In the genomic region with DNA sequence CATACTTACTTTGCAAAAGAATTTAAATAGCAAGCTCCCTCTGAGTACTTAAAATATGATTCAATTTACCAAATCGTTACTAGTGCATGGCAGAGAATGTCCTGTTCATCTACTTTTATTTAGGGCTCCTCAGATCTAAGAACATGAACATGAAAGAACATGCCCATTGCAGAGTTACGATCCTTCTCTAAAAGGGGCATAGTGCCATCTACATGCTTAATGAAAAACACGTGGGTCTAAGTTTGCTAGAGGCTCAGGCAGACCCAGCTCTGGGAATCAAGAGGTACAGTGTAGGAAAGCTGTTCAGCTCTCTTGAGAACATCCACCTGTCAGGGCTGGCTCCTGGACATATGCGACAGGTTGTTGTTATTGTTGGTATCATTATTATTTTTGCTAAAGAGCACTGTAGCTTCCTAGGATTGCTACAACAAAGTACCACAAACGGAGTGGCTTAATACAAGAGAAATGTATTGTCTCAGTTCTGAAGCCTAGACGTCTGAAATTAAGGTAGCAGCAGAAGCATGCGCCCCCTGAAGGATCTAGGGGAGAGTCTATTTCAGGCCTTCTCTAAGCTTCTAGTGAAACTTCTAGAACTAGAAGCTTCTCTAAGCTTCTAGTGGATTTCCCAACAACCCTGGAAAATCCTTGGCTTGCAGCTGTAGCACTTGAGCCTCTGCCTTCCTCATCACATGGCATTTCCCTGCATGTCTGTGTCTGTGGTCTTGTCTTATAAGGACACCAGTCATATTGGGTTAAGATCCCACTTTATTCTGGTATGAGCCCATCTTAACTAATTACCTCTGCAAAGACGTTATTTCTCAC, we compare ENCODE assay signal across 9 cellular contexts.
DNase-seq lines count a peak whose midpoint lies in the region; ATAC-seq and TF ChIP-seq lines count a peak whose summit lies in the region.
"Had no signal": no experiment of that assay in that cellular context is flagged by ENCODE, and none has a peak within 500 bp of the region (broad histone marks: within the 10 kb centered on the region; RNA-seq: fewer than 3 reads in every experiment).

No MANE protein-coding gene starts in this region.

- H3K27ac Mint-ChIP-seq in WTC11: no peak overlapping the region

- H3K36me3 ChIP-seq in right lobe of liver: no peaks in the 10 kb centered on the region

- peaks cover 34% of the 10 kb centered on the region for H3K4me1 Mint-ChIP-seq in WTC11

- H3K27ac ChIP-seq in right lobe of liver: no peak overlapping the region

- in situ Hi-C loops in GM13976 (cut with MboI; ENCODE audit: low sequenced_read_pairs, unreplicated experiment): no loop called here

- no peak overlapping the region for H3K4me3 ChIP-seq in right lobe of liver

- CTCF ChIA-PET in WTC11 (lab: Charles Lee): interaction anchor here (0.6 to 1.6 kb wide), 3 partner anchors 21 to 127 kb away, joined by 4 to 5 read pairs (median 4); no protein-coding TSS in a partner anchor

- intact Hi-C loops in right lobe of liver (cut with DNase I): no loop called here

- POLR2A ChIA-PET in WTC11 (lab: Charles Lee): no interaction called here

- ATAC-seq in WTC11 (peak; percentile 33), right lobe of liver (peak; percentile 57 to 73 (median 70)), GM19452 (IDR thresholded peaks at IDR 0.05; ENCODE audit: unreplicated experiment) (no peak), GM19035 (IDR thresholded peaks at IDR 0.05; ENCODE audit: unreplicated experiment) (no peak)

- H3K4me1 ChIP-seq in right lobe of liver: peaks cover 0 to 22% (median 5%) of the 10 kb centered on the region in 4 donors

- WGBS in right lobe of liver (ENCODE audit: insufficient coverage, low coverage, low lambda C conversion rate, missing lambda C conversion rate): 57% methylated on average over 8 of the region's 8 CpGs

- DNase-seq in GDM1 (lab: John Stamatoyannopoulos, UW) (peak; percentile 28), LHCN-M2 (ENCODE audit: low read depth) (peak; percentile 76), WTC11 (ENCODE audit: low spot score) (no peak), right lobe of liver (no peak), GM13976 (ENCODE audit: low spot score) (no peak), putamen (ENCODE audit: low spot score) (no peak)
- DNase-seq: right cardiac atrium had no signal

- H3K27me3 ChIP-seq in right lobe of liver: no peaks in the 10 kb centered on the region

- TF ChIP-seq CTCF in WTC11 (IDR thresholded peaks at IDR 0.05) (no peak), right lobe of liver (IDR thresholded peaks at IDR 0.05) (peak in 1 of 4 donors; percentile 22), GM13976 (IDR thresholded peaks at IDR 0.05; ENCODE audit: borderline replicate concordance, control extremely low read depth, extremely low read depth, insufficient read depth, missing control alignments) (no peak)

- H3K4me3 Mint-ChIP-seq in WTC11: no peak overlapping the region

- no peaks in the 10 kb centered on the region for H3K36me3 Mint-ChIP-seq in WTC11

- peaks cover 15% of the 10 kb centered on the region; the same call in 1 of the 2 replicates for H3K27me3 Mint-ChIP-seq in WTC11 (ENCODE audit: low read depth)

- peaks cover 0 to 3% (median 0%) of the 10 kb centered on the region in 4 donors for H3K9me3 ChIP-seq in right lobe of liver

- no peaks in the 10 kb centered on the region for H3K9me3 Mint-ChIP-seq in WTC11

- TF ChIP-seq POLR2A in right lobe of liver (IDR thresholded peaks at IDR 0.05): no peak

TF ChIP-seq in WTC11, 78 proteins besides CTCF, POLR2A, EP300 and RAD21:
- TF ChIP-seq SMAD4 (CRISPR knock-in tag; IDR thresholded peaks at IDR 0.05): no peak
- TF ChIP-seq, protein P1, sequence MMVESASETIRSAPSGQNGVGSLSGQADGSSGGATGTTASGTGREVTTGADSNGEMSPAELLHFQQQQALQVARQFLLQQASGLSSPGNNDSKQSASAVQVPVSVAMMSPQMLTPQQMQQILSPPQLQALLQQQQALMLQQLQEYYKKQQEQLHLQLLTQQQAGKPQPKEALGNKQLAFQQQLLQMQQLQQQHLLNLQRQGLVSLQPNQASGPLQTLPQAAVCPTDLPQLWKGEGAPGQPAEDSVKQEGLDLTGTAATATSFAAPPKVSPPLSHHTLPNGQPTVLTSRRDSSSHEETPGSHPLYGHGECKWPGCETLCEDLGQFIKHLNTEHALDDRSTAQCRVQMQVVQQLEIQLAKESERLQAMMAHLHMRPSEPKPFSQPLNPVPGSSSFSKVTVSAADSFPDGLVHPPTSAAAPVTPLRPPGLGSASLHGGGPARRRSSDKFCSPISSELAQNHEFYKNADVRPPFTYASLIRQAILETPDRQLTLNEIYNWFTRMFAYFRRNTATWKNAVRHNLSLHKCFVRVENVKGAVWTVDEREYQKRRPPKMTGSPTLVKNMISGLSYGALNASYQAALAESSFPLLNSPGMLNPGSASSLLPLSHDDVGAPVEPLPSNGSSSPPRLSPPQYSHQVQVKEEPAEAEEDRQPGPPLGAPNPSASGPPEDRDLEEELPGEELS (CRISPR knock-in tag; IDR thresholded peaks at IDR 0.05): no peak
- no peak for TF ChIP-seq GTF2I (CRISPR knock-in tag; conservative IDR thresholded peaks at IDR 0.05)
- TF ChIP-seq, protein P2, sequence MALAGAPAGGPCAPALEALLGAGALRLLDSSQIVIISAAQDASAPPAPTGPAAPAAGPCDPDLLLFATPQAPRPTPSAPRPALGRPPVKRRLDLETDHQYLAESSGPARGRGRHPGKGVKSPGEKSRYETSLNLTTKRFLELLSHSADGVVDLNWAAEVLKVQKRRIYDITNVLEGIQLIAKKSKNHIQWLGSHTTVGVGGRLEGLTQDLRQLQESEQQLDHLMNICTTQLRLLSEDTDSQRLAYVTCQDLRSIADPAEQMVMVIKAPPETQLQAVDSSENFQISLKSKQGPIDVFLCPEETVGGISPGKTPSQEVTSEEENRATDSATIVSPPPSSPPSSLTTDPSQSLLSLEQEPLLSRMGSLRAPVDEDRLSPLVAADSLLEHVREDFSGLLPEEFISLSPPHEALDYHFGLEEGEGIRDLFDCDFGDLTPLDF (CRISPR knock-in tag; IDR thresholded peaks at IDR 0.05): no peak
- no peak for TF ChIP-seq ZNF138 (CRISPR knock-in tag; conservative IDR thresholded peaks at IDR 0.05)
- TF ChIP-seq ELF4 (CRISPR knock-in tag; IDR thresholded peaks at IDR 0.05; ENCODE audit: low read depth): no peak
- TF ChIP-seq, protein P3, sequence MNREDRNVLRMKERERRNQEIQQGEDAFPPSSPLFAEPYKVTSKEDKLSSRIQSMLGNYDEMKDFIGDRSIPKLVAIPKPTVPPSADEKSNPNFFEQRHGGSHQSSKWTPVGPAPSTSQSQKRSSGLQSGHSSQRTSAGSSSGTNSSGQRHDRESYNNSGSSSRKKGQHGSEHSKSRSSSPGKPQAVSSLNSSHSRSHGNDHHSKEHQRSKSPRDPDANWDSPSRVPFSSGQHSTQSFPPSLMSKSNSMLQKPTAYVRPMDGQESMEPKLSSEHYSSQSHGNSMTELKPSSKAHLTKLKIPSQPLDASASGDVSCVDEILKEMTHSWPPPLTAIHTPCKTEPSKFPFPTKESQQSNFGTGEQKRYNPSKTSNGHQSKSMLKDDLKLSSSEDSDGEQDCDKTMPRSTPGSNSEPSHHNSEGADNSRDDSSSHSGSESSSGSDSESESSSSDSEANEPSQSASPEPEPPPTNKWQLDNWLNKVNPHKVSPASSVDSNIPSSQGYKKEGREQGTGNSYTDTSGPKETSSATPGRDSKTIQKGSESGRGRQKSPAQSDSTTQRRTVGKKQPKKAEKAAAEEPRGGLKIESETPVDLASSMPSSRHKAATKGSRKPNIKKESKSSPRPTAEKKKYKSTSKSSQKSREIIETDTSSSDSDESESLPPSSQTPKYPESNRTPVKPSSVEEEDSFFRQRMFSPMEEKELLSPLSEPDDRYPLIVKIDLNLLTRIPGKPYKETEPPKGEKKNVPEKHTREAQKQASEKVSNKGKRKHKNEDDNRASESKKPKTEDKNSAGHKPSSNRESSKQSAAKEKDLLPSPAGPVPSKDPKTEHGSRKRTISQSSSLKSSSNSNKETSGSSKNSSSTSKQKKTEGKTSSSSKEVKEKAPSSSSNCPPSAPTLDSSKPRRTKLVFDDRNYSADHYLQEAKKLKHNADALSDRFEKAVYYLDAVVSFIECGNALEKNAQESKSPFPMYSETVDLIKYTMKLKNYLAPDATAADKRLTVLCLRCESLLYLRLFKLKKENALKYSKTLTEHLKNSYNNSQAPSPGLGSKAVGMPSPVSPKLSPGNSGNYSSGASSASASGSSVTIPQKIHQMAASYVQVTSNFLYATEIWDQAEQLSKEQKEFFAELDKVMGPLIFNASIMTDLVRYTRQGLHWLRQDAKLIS (CRISPR knock-in tag; IDR thresholded peaks at IDR 0.05; ENCODE audit: borderline replicate concordance): no peak
- TF ChIP-seq, protein P4, sequence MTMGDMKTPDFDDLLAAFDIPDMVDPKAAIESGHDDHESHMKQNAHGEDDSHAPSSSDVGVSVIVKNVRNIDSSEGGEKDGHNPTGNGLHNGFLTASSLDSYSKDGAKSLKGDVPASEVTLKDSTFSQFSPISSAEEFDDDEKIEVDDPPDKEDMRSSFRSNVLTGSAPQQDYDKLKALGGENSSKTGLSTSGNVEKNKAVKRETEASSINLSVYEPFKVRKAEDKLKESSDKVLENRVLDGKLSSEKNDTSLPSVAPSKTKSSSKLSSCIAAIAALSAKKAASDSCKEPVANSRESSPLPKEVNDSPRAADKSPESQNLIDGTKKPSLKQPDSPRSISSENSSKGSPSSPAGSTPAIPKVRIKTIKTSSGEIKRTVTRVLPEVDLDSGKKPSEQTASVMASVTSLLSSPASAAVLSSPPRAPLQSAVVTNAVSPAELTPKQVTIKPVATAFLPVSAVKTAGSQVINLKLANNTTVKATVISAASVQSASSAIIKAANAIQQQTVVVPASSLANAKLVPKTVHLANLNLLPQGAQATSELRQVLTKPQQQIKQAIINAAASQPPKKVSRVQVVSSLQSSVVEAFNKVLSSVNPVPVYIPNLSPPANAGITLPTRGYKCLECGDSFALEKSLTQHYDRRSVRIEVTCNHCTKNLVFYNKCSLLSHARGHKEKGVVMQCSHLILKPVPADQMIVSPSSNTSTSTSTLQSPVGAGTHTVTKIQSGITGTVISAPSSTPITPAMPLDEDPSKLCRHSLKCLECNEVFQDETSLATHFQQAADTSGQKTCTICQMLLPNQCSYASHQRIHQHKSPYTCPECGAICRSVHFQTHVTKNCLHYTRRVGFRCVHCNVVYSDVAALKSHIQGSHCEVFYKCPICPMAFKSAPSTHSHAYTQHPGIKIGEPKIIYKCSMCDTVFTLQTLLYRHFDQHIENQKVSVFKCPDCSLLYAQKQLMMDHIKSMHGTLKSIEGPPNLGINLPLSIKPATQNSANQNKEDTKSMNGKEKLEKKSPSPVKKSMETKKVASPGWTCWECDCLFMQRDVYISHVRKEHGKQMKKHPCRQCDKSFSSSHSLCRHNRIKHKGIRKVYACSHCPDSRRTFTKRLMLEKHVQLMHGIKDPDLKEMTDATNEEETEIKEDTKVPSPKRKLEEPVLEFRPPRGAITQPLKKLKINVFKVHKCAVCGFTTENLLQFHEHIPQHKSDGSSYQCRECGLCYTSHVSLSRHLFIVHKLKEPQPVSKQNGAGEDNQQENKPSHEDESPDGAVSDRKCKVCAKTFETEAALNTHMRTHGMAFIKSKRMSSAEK (CRISPR knock-in tag; IDR thresholded peaks at IDR 0.05; ENCODE audit: borderline replicate concordance): no peak
- no peak for TF ChIP-seq TP53 (CRISPR knock-in tag; IDR thresholded peaks at IDR 0.05)

Comparison
In these comparisons a context has a peak if more than half of its experiments do, and no peak if none do; other contexts are left out.
1. DNase-seq: peak in GDM1 (single experiment) and LHCN-M2 (single experiment); none in WTC11 (single experiment), right lobe of liver (0 of 3), GM13976 (single experiment) and putamen (single experiment).
2. ATAC-seq: peak in WTC11 (single experiment) and right lobe of liver (4 of 4); none in GM19452 (single experiment) and GM19035 (single experiment).